ENCODE assay signal across 7 cellular contexts in genomic region chr2:127749537-127749936, GRCh38. TPM values are rescaled to one million over a fixed set of nuclear protein-coding genes. Genes with fewer than 3 reads are reported as not detected.
DNase-seq lines count a peak whose midpoint lies in the region; ATAC-seq, FAIRE-seq and TF ChIP-seq lines count a peak whose summit lies in the region.
"Not testable (repeated sequence)": the region's sequence is repeated elsewhere in the genome, so short reads cannot be mapped to it uniquely, and the experiment has no call there.

No MANE protein-coding gene starts in this region.

- not testable (repeated sequence) for H4K20me1 ChIP-seq in OCI-LY7 (ENCODE audit: insufficient read depth, low read length); astrocyte (ENCODE audit: insufficient read depth, low read length)

- H3K9me3 Mint-ChIP-seq in astrocyte (ENCODE audit: unreplicated experiment) = not testable (repeated sequence)

- peaks cover 13% of the 10 kb centered on the region for H3K4me1 ChIP-seq in OCI-LY7 (ENCODE audit: insufficient read depth, low read length, poor library complexity, severe bottlenecking)
- not testable (repeated sequence) for H3K4me1 ChIP-seq in astrocyte (ENCODE audit: insufficient read depth, low read length); right cardiac atrium (ENCODE audit: control insufficient read depth, insufficient read depth, low read length)

- H3K27me3 Mint-ChIP-seq in astrocyte (ENCODE audit: low read depth, unreplicated experiment) = not testable (repeated sequence)

- peak overlapping the region; percentile 62 for H3K27ac ChIP-seq in OCI-LY7 (ENCODE audit: low read depth, low read length, poor library complexity, severe bottlenecking)
- H3K27ac ChIP-seq in astrocyte (ENCODE audit: low read depth, low read length); right cardiac atrium (ENCODE audit: low read length): not testable (repeated sequence)

- not testable (repeated sequence) for H3K27ac Mint-ChIP-seq in astrocyte (ENCODE audit: unreplicated experiment)

- not testable (repeated sequence) for H2AFZ ChIP-seq in OCI-LY7 (ENCODE audit: low read length); astrocyte (ENCODE audit: low read depth, low read length)

- H3K36me3 Mint-ChIP-seq in astrocyte (ENCODE audit: low read depth, unreplicated experiment) = not testable (repeated sequence)

- TF ChIP-seq CTCF in OCI-LY7 (conservative IDR thresholded peaks at IDR 0.05; ENCODE audit: low read length); astrocyte (IDR thresholded peaks at IDR 0.05; ENCODE audit: insufficient read depth, low read depth, low read length): not testable (repeated sequence)

- not testable (repeated sequence) for H3K27me3 ChIP-seq in astrocyte (ENCODE audit: insufficient read depth, low read length); right cardiac atrium (ENCODE audit: control insufficient read depth, insufficient read depth)

- H3K9me3 ChIP-seq in OCI-LY7 (ENCODE audit: low read length); astrocyte (ENCODE audit: insufficient read depth, low read depth, low read length); right cardiac atrium (ENCODE audit: control insufficient read depth, low read length): not testable (repeated sequence)

- not testable (repeated sequence) for H3K4me1 Mint-ChIP-seq in astrocyte (ENCODE audit: low read depth, unreplicated experiment)

- peak overlapping the region; percentile 14 for H3K4me3 Mint-ChIP-seq in astrocyte (ENCODE audit: unreplicated experiment)

- H3K9ac ChIP-seq in astrocyte (ENCODE audit: low read length) = not testable (repeated sequence)

- POLR2A ChIA-PET in OCI-LY7 (lab: Charles Lee) = interaction anchor here (0.6 to 2.5 kb wide), 11 partner anchors 17 to 204 kb away, joined by 3 to 10 read pairs (median 4); no protein-coding TSS in a partner anchor

- peak; percentile 99 for ATAC-seq in GM18517 (IDR thresholded peaks at IDR 0.05; ENCODE audit: unreplicated experiment)
- ATAC-seq in GM21360 (IDR thresholded peaks at IDR 0.05; ENCODE audit: unreplicated experiment) = peak; percentile 98
- ATAC-seq in HG02870 (IDR thresholded peaks at IDR 0.05; ENCODE audit: unreplicated experiment) = peak; percentile 97
- peak; percentile 97 for ATAC-seq in HG03460 (IDR thresholded peaks at IDR 0.05; ENCODE audit: unreplicated experiment)
- ATAC-seq in right cardiac atrium = peak; percentile 22 to 79

- CTCF ChIA-PET in OCI-LY7 (lab: Charles Lee; ENCODE audit: unreplicated experiment) = not testable (repeated sequence)

- WGBS in right cardiac atrium = 73% methylated on average over 5 of the region's 5 CpGs

- BruUV-seq in OCI-LY7 (replicated peaks; lab: Mats Ljungman, UMichigan) = not testable (repeated sequence)

- not testable (repeated sequence) for H3K79me2 ChIP-seq in OCI-LY7 (ENCODE audit: insufficient read depth, low read depth, low read length); astrocyte (ENCODE audit: insufficient read depth, low read length)

- H3K36me3 ChIP-seq in OCI-LY7 (ENCODE audit: insufficient read depth, low read length) = peaks cover 83% of the 10 kb centered on the region
- H3K36me3 ChIP-seq in astrocyte (ENCODE audit: insufficient read depth, low read length) = not testable (repeated sequence)

- peak overlapping the region; percentile 25 for H3K4me2 ChIP-seq in OCI-LY7 (ENCODE audit: low read length)
- H3K4me2 ChIP-seq in astrocyte (ENCODE audit: low read length) = not testable (repeated sequence)

- H3K9me2 ChIP-seq in OCI-LY7 (ENCODE audit: insufficient read depth, low read length) = not testable (repeated sequence)

- H3K4me3 ChIP-seq in OCI-LY7 (ENCODE audit: low read depth, low read length, poor library complexity, severe bottlenecking); astrocyte (ENCODE audit: insufficient read depth, low read depth, low read length); right cardiac atrium (ENCODE audit: low read length): not testable (repeated sequence)

- peak; percentile 86 for DNase-seq in OCI-LY7 (ENCODE audit: low spot score)
- peak; percentile 73 for DNase-seq in astrocyte (ENCODE audit: low read depth)
- DNase-seq in right cardiac atrium = not testable (repeated sequence)

- not testable (repeated sequence) for FAIRE-seq in astrocyte (lab: Jason Lieb, UNC)

- intact Hi-C loops in OCI-LY7 (cut with micrococcal nuclease; ENCODE audit: unreplicated experiment) = loop anchor here (2.0 kb wide), 1 partner anchor 47 kb away; no protein-coding TSS in a partner anchor
- intact Hi-C loops in right cardiac atrium (cut with DNase I) = not testable (repeated sequence)

RNA-seq across cellular contexts. Expression of gene SFT2D3, which starts 48.2 kb away (rescaled TPM):
- total RNA-seq in OCI-LY7 (2014; rRNA removed; shearing (Covaris generic)) = 11.0 and 14.3 TPM in 2 replicates
- total RNA-seq in OCI-LY7 (2022) (7.6 and 9.4 TPM in 2 replicates), astrocyte (2.9 and 3.0 TPM in 2 replicates), right cardiac atrium (1 to 10 TPM; 3.6 to 5.0 (median 4.4) TPM)
- polyA plus RNA-seq in right cardiac atrium = 3.3 TPM
